ENCODE assay signal across 8 cellular contexts in genomic region chr6:125781307-125781868, GRCh38. TPM values are rescaled to one million over a fixed set of nuclear protein-coding genes. Genes with fewer than 3 reads are reported as not detected.
DNase-seq lines count a peak whose midpoint lies in the region; ATAC-seq and TF ChIP-seq lines count a peak whose summit lies in the region.

No MANE protein-coding gene starts in this region.

- H3K9me3 ChIP-seq in RWPE2 (ENCODE audit: severe bottlenecking) (no peaks in the 10 kb centered on the region), mesodermal cell (ENCODE audit: control insufficient read depth, low read length) (peaks cover 7% of the 10 kb centered on the region), vagina (no peaks in the 10 kb centered on the region)

- peak overlapping the region; percentile 84 for H3K27ac ChIP-seq in RWPE2 (ENCODE audit: poor library complexity, severe bottlenecking)
- peak overlapping the region; percentile 85 for H3K27ac ChIP-seq in mesodermal cell (ENCODE audit: low read depth, low read length, severe bottlenecking)
- H3K27ac ChIP-seq in vagina: peak overlapping the region; percentile 86

- DNase-seq in ELR (ENCODE audit: low read depth) (peak; percentile 52), RWPE2 (ENCODE audit: low spot score) (no peak), cerebellum (ENCODE audit: low spot score) (peak; percentile 50), vagina (ENCODE audit: extremely low spot score in 2 of 2) (no peak)
- no peak for DNase-seq in activated CD4-positive, CD25-positive, alpha-beta regulatory T cell treated with anti-CD3 and anti-CD28 coated beads, Interleukin-2, amount 50 U/mL, for 72 hours

- H3K4me3 ChIP-seq in RWPE2 (ENCODE audit: severe bottlenecking): peak overlapping the region; percentile 58
- peak overlapping the region; percentile 55 for H3K4me3 ChIP-seq in mesodermal cell (ENCODE audit: extremely low read depth, insufficient read depth, low read length, poor library complexity, severe bottlenecking)
- peak overlapping the region; percentile 59 to 70 for H3K4me3 ChIP-seq in vagina

- WGBS in mesodermal cell (ENCODE audit: insufficient coverage in 2 of 2), 2 experiments: no CpG with 5 or more reads among the region's 3 CpGs

- peaks cover 9% of the 10 kb centered on the region for H3K4me1 ChIP-seq in RWPE2 (ENCODE audit: insufficient read depth, poor library complexity, severe bottlenecking)
- H3K4me1 ChIP-seq in mesodermal cell (ENCODE audit: control insufficient read depth, insufficient read depth, low read length, poor library complexity, severe bottlenecking): no peaks in the 10 kb centered on the region
- H3K4me1 ChIP-seq in vagina: peaks cover 8% of the 10 kb centered on the region

- ATAC-seq in GM21360 (IDR thresholded peaks at IDR 0.05; ENCODE audit: unreplicated experiment): peak; percentile 33
- ATAC-seq in HG03558 (IDR thresholded peaks at IDR 0.05; ENCODE audit: extremely low read depth, unreplicated experiment): peak; percentile 19
- ATAC-seq in RWPE2 (ENCODE audit: low read depth): peak; percentile 44

- H3K36me3 ChIP-seq in RWPE2 (ENCODE audit: low read depth): peaks cover 6% of the 10 kb centered on the region; the same call in 1 of the 2 replicates
- H3K36me3 ChIP-seq in mesodermal cell (ENCODE audit: control insufficient read depth, insufficient read depth, low read length): no peaks in the 10 kb centered on the region
- no peaks in the 10 kb centered on the region for H3K36me3 ChIP-seq in vagina

- intact Hi-C loops in vagina (cut with DNase I): loop anchor here (5.0 kb wide), 1 partner anchor 176 kb away; the partner anchor contains the start of gene HINT3

- H3K27me3 ChIP-seq in RWPE2 (ENCODE audit: insufficient read depth, poor library complexity, severe bottlenecking) (no peaks in the 10 kb centered on the region), vagina (no peaks in the 10 kb centered on the region)

- TF ChIP-seq POLR2A in vagina (IDR thresholded peaks at IDR 0.05): no peak

- TF ChIP-seq CTCF in RWPE2 (IDR thresholded peaks at IDR 0.05; ENCODE audit: poor library complexity, severe bottlenecking) (peak; percentile 68), vagina (IDR thresholded peaks at IDR 0.05) (no peak)

RNA-seq across cellular contexts. Expression of gene NCOA7, which starts 9.4 kb away (rescaled TPM):
- total RNA-seq in cerebellum (28.8 TPM), vagina (48.6 TPM)
- polyA plus RNA-seq in mesodermal cell (2013, experiment 1 of 2): 6.9 TPM
- polyA plus RNA-seq in mesodermal cell (2013, experiment 2 of 2): 7.9 TPM

RNA-seq across cellular contexts. Expression of gene HEY2, which starts 32.0 kb away (rescaled TPM):
- total RNA-seq in cerebellum: 9.5 TPM
- polyA plus RNA-seq in mesodermal cell (2013, experiment 1 of 2): 57.0 TPM
- polyA plus RNA-seq in mesodermal cell (2013, experiment 2 of 2): 56.2 TPM
- 0.98 TPM for total RNA-seq in vagina

Comparison
In these comparisons a context has a peak if more than half of its experiments do, and no peak if none do; other contexts are left out.
1. DNase-seq: peak in ELR (single experiment) and cerebellum (single experiment); none in RWPE2 (single experiment), vagina (0 of 2) and activated CD4-positive, CD25-positive, alpha-beta regulatory T cell treated with anti-CD3 and anti-CD28 coated beads, Interleukin-2, amount 50 U/mL, for 72 hours (single experiment).
2. Peak in every context shown above with its lines, with median percentiles within 50 percentile points of each other: ATAC-seq, H3K27ac ChIP-seq and H3K4me3 ChIP-seq.